Comparison of ENCODE assay signal across 23 cellular contexts in genomic region chr13:43237616-43238015, GRCh38.
"Had no signal": no experiment of that assay in that cellular context is flagged by ENCODE, and none has a peak within 500 bp of the region (broad histone marks: within the 10 kb centered on the region; RNA-seq: fewer than 3 reads in every experiment).

No MANE protein-coding gene starts in this region.

- H3K27ac ChIP-seq: dorsolateral prefrontal cortex, foreskin keratinocyte, heart left ventricle, neural progenitor cell, parathyroid adenoma, psoas muscle, right lobe of liver, spleen, testis, tibial nerve, upper lobe of right lung, vagina had no signal

- H3K79me2 ChIP-seq: parathyroid adenoma had no signal

- H3K27me3 ChIP-seq: dorsolateral prefrontal cortex, foreskin keratinocyte, heart left ventricle, neural progenitor cell, right lobe of liver, spleen, testis, tibial nerve, upper lobe of right lung, vagina had no signal

- H3K4me1 Mint-ChIP-seq: stimulated activated naive CD8-positive, alpha-beta T cell treated with anti-CD3 and anti-CD28 coated beads, Interleukin-15, amount 100 ng/mL, for 72 hours had no signal

- DNase-seq: cortex of kidney; dorsolateral prefrontal cortex; effector CD8-positive, alpha-beta T cell; foreskin keratinocyte; heart left ventricle; hypothalamus; kidney glomerular epithelial cell; nucleus accumbens; psoas muscle; retina; right lobe of liver; spleen; stimulated activated CD4-positive, alpha-beta T cell treated with anti-CD3 and anti-CD28 coated beads, Interleukin-2, amount 100 ng/mL, for 24 hours; stimulated activated CD4-positive, alpha-beta T cell treated with anti-CD3 and anti-CD28 coated beads, Interleukin-4, amount 100 ng/mL, for 4 hours; stimulated activated naive B cell treated with anti-CD40 and anti-IgM and Interleukin-4, amounts not matched to agents 10 μg/mL and 1 μg/mL and 100 μg/mL, for 72 hours; stimulated activated naive CD8-positive, alpha-beta T cell treated with anti-CD3 and anti-CD28 coated beads, Interleukin-15, amount 100 ng/mL, for 72 hours; testis; upper lobe of right lung had no signal

- H2AFZ ChIP-seq: neural progenitor cell, parathyroid adenoma had no signal

- H3K9ac ChIP-seq: neural progenitor cell, parathyroid adenoma had no signal

- H3K4me3 Mint-ChIP-seq: natural killer cell treated with Interleukin-12 subunit alpha and Interleukin-12 subunit beta and Interleukin-15 and Interleukin-18, amount 100 ng/mL, for 72 hours; neural progenitor cell; stimulated activated naive B cell treated with anti-CD40 and anti-IgM and Interleukin-4, amounts not matched to agents 10 μg/mL and 1 μg/mL and 100 μg/mL, for 72 hours; stimulated activated naive CD8-positive, alpha-beta T cell treated with anti-CD3 and anti-CD28 coated beads, Interleukin-15, amount 100 ng/mL, for 72 hours had no signal

- H3K9me3 Mint-ChIP-seq: natural killer cell treated with Interleukin-12 subunit alpha and Interleukin-12 subunit beta and Interleukin-15 and Interleukin-18, amount 100 ng/mL, for 72 hours; neural progenitor cell; stimulated activated naive B cell treated with anti-CD40 and anti-IgM and Interleukin-4, amounts not matched to agents 10 μg/mL and 1 μg/mL and 100 μg/mL, for 72 hours; stimulated activated naive CD8-positive, alpha-beta T cell treated with anti-CD3 and anti-CD28 coated beads, Interleukin-15, amount 100 ng/mL, for 72 hours had no signal

- H3K4me1 ChIP-seq: foreskin keratinocyte, heart left ventricle, parathyroid adenoma, psoas muscle, right lobe of liver, spleen, testis, tibial nerve, upper lobe of right lung had no signal

- H3K9me3 ChIP-seq: heart left ventricle, psoas muscle, right lobe of liver, spleen, testis, tibial nerve, upper lobe of right lung, vagina had no signal

- H3K4me3 ChIP-seq: dorsolateral prefrontal cortex, heart left ventricle, neural progenitor cell, psoas muscle, right lobe of liver, spleen, testis, tibial nerve, upper lobe of right lung, vagina had no signal

- H3K27me3 Mint-ChIP-seq: stimulated activated naive B cell treated with anti-CD40 and anti-IgM and Interleukin-4, amounts not matched to agents 10 μg/mL and 1 μg/mL and 100 μg/mL, for 72 hours had no signal

- H3K4me2 ChIP-seq: neural progenitor cell had no signal

- ATAC-seq: foreskin keratinocyte; heart left ventricle; natural killer cell treated with Interleukin-12 subunit alpha and Interleukin-12 subunit beta and Interleukin-15 and Interleukin-18, amount 100 ng/mL, for 72 hours; psoas muscle; right lobe of liver; stimulated activated naive B cell treated with anti-CD40 and anti-IgM and Interleukin-4, amounts not matched to agents 10 μg/mL and 1 μg/mL and 100 μg/mL, for 72 hours; stimulated activated naive CD8-positive, alpha-beta T cell treated with anti-CD3 and anti-CD28 coated beads, Interleukin-15, amount 100 ng/mL, for 72 hours; upper lobe of right lung had no signal

- H3K36me3 ChIP-seq: heart left ventricle, neural progenitor cell, right lobe of liver, spleen, tibial nerve, upper lobe of right lung, vagina had no signal

- H3K36me3 Mint-ChIP-seq: natural killer cell treated with Interleukin-12 subunit alpha and Interleukin-12 subunit beta and Interleukin-15 and Interleukin-18, amount 100 ng/mL, for 72 hours; neural progenitor cell; stimulated activated naive B cell treated with anti-CD40 and anti-IgM and Interleukin-4, amounts not matched to agents 10 μg/mL and 1 μg/mL and 100 μg/mL, for 72 hours had no signal

- H3K27ac Mint-ChIP-seq: natural killer cell treated with Interleukin-12 subunit alpha and Interleukin-12 subunit beta and Interleukin-15 and Interleukin-18, amount 100 ng/mL, for 72 hours; neural progenitor cell; stimulated activated naive B cell treated with anti-CD40 and anti-IgM and Interleukin-4, amounts not matched to agents 10 μg/mL and 1 μg/mL and 100 μg/mL, for 72 hours; stimulated activated naive CD8-positive, alpha-beta T cell treated with anti-CD3 and anti-CD28 coated beads, Interleukin-15, amount 100 ng/mL, for 72 hours had no signal
